Comparison of ENCODE assay signal across 17 cellular contexts in genomic region chr9:115341401-115341800, GRCh38.
DNase-seq lines count a peak whose midpoint lies in the region; ATAC-seq and TF ChIP-seq lines count a peak whose summit lies in the region.
"Had no signal": no experiment of that assay in that cellular context is flagged by ENCODE, and none has a peak within 500 bp of the region (broad histone marks: within the 10 kb centered on the region; RNA-seq: fewer than 3 reads in every experiment).

No MANE protein-coding gene starts in this region.

- H2AFZ ChIP-seq in smooth muscle cell (ENCODE audit: low read depth) = no peak overlapping the region

- no peak for ATAC-seq in activated CD8-positive, alpha-beta T cell treated with anti-CD3 and anti-CD28 coated beads for 36 hours
- ATAC-seq: Panc1 had no signal

- no peaks in the 10 kb centered on the region for H3K27me3 ChIP-seq in adipocyte (replicated peaks; ENCODE audit: control insufficient read depth, insufficient read depth, low read length)
- H3K27me3 ChIP-seq in vagina = no peaks in the 10 kb centered on the region
- no peaks in the 10 kb centered on the region for H3K27me3 ChIP-seq in mesendoderm (ENCODE audit: insufficient read depth, low read length, poor library complexity)
- H3K27me3 ChIP-seq in smooth muscle cell (ENCODE audit: low read depth) = no peaks in the 10 kb centered on the region
- H3K27me3 ChIP-seq: BLaER1 treated with 17β-estradiol and CSF1 and Interleukin-3, amounts not matched to agents 10 nM and 100 nM had no signal

- CTCF ChIA-PET in activated CD8-positive, alpha-beta T cell treated with anti-CD3 and anti-CD28 coated beads for 36 hours (lab: Charles Lee) = no interaction called here

- H3K27ac ChIP-seq in vagina (peak overlapping the region; percentile 46), mesendoderm (ENCODE audit: low read depth, low read length) (no peak overlapping the region), smooth muscle cell (ENCODE audit: low read depth) (no peak overlapping the region)
- H3K27ac ChIP-seq: BLaER1 treated with 17β-estradiol and CSF1 and Interleukin-3, amounts not matched to agents 10 nM and 100 nM had no signal

- no peaks in the 10 kb centered on the region for H3K79me2 ChIP-seq in mesendoderm (ENCODE audit: control insufficient read depth, insufficient read depth, low read length)
- H3K79me2 ChIP-seq in smooth muscle cell (ENCODE audit: low read depth) = no peaks in the 10 kb centered on the region

- H3K4me3 ChIP-seq in adipocyte (ENCODE audit: low read length) (no peak overlapping the region), fibroblast of the aortic adventitia (ENCODE audit: low read depth, low read length) (no peak overlapping the region), vagina (no peak overlapping the region), mesendoderm (ENCODE audit: low read length) (no peak overlapping the region), smooth muscle cell (no peak overlapping the region)
- H3K4me3 ChIP-seq: BLaER1 treated with 17β-estradiol and CSF1 and Interleukin-3, amounts not matched to agents 10 nM and 100 nM had no signal

- H3K36me3 ChIP-seq in adipocyte (ENCODE audit: control insufficient read depth, insufficient read depth, low read length, severe bottlenecking) (no peaks in the 10 kb centered on the region), vagina (no peaks in the 10 kb centered on the region), mesendoderm (ENCODE audit: control insufficient read depth, insufficient read depth, low read length) (no peaks in the 10 kb centered on the region), smooth muscle cell (ENCODE audit: low read depth) (no peaks in the 10 kb centered on the region)
- H3K36me3 ChIP-seq: BLaER1 treated with 17β-estradiol and CSF1 and Interleukin-3, amounts not matched to agents 10 nM and 100 nM had no signal

- H3K9me3 Mint-ChIP-seq in activated CD8-positive, alpha-beta T cell treated with anti-CD3 and anti-CD28 coated beads for 36 hours = no peaks in the 10 kb centered on the region

- no peak overlapping the region for H3K23ac ChIP-seq in mesendoderm (ENCODE audit: low read length)

- H3K56ac ChIP-seq in mesendoderm (ENCODE audit: low read length) = no peak overlapping the region

- H3K4me3 Mint-ChIP-seq in activated CD8-positive, alpha-beta T cell treated with anti-CD3 and anti-CD28 coated beads for 36 hours = no peak overlapping the region

- DNase-seq in adipocyte (ENCODE audit: low read depth) (peak; percentile 64), fibroblast of the aortic adventitia (ENCODE audit: low read depth) (peak; percentile 63), myocyte (ENCODE audit: low read depth) (peak; percentile 4), vagina (ENCODE audit: extremely low spot score in 2 of 2) (no peak), mesendoderm (no peak), smooth muscle cell (lab: John Stamatoyannopoulos, UW; ENCODE audit: unreplicated experiment) (no peak)
- DNase-seq in activated CD8-positive, alpha-beta T cell treated with anti-CD3 and anti-CD28 coated beads for 36 hours = no peak
- DNase-seq: DMS 273 treated with DMSO at 0.1 percent for 48 hours, H7, Karpas-422, NCI-H1105 treated with DMSO at 0.1 percent for 48 hours, NCI-H187, NCI-H446 treated with DMSO at 0.1 percent for 48 hours, NCI-H748 treated with DMSO at 0.1 percent for 48 hours, SHP77 treated with DMSO at 0.1 percent for 48 hours had no signal

- H2AK5ac ChIP-seq in mesendoderm (ENCODE audit: low read length) = no peak overlapping the region

- TF ChIP-seq POLR2A in vagina (IDR thresholded peaks at IDR 0.05) = no peak

- H3K4me2 ChIP-seq in mesendoderm (ENCODE audit: low read length) (no peak overlapping the region), smooth muscle cell (no peak overlapping the region)
- H3K4me2 ChIP-seq: BLaER1 treated with 17β-estradiol and CSF1 and Interleukin-3, amounts not matched to agents 10 nM and 100 nM had no signal

- no peak overlapping the region for H3K18ac ChIP-seq in mesendoderm (ENCODE audit: low read length)

- H4K20me1 ChIP-seq in smooth muscle cell (ENCODE audit: low read depth) = no peaks in the 10 kb centered on the region
- H4K20me1 ChIP-seq: BLaER1 treated with 17β-estradiol and CSF1 and Interleukin-3, amounts not matched to agents 10 nM and 100 nM had no signal

- H3K79me1 ChIP-seq in mesendoderm (ENCODE audit: low read length) = no peaks in the 10 kb centered on the region

- no peaks in the 10 kb centered on the region for H3F3A ChIP-seq in smooth muscle cell (ENCODE audit: low read depth)

- no peak overlapping the region for H4K5ac ChIP-seq in mesendoderm (ENCODE audit: low read length)

- no CpG with 5 or more reads among the region's 3 CpGs for WGBS in mesendoderm (ENCODE audit: extremely low coverage, insufficient coverage, low lambda C conversion rate)
- 83% methylated on average over 3 of the region's 3 CpGs for WGBS in smooth muscle cell (ENCODE audit: low lambda C conversion rate)

- H3K4me1 ChIP-seq in adipocyte (ENCODE audit: control insufficient read depth, insufficient read depth, low read length) (peaks cover 13% of the 10 kb centered on the region), vagina (peaks cover 14% of the 10 kb centered on the region), mesendoderm (ENCODE audit: control insufficient read depth, low read depth, low read length) (no peaks in the 10 kb centered on the region), smooth muscle cell (ENCODE audit: low read depth) (no peaks in the 10 kb centered on the region)
- H3K4me1 ChIP-seq: BLaER1 treated with 17β-estradiol and CSF1 and Interleukin-3, amounts not matched to agents 10 nM and 100 nM had no signal

- H4K8ac ChIP-seq in mesendoderm (ENCODE audit: low read depth, low read length) = no peak overlapping the region

- no peak overlapping the region for H2BK15ac ChIP-seq in mesendoderm (replicated peaks; ENCODE audit: low read depth)

- no peak overlapping the region for H3K27ac Mint-ChIP-seq in activated CD8-positive, alpha-beta T cell treated with anti-CD3 and anti-CD28 coated beads for 36 hours

- H3K9ac ChIP-seq in adipocyte (ENCODE audit: low read length) (peak overlapping the region; percentile 67), mesendoderm (ENCODE audit: low read length) (no peak overlapping the region), smooth muscle cell (ENCODE audit: low read depth) (no peak overlapping the region)
- H3K9ac ChIP-seq: BLaER1 treated with 17β-estradiol and CSF1 and Interleukin-3, amounts not matched to agents 10 nM and 100 nM had no signal

- TF ChIP-seq CTCF in fibroblast of the aortic adventitia (IDR thresholded peaks at IDR 0.05; ENCODE audit: insufficient read depth, low read length) (no peak), vagina (IDR thresholded peaks at IDR 0.05) (no peak), smooth muscle cell (IDR thresholded peaks at IDR 0.05; ENCODE audit: borderline replicate concordance, insufficient read depth, poor library complexity, severe bottlenecking) (no peak)
- TF ChIP-seq CTCF in activated CD8-positive, alpha-beta T cell treated with anti-CD3 and anti-CD28 coated beads for 36 hours (IDR thresholded peaks at IDR 0.05) = no peak

- H2BK120ac ChIP-seq in mesendoderm (ENCODE audit: low read depth, low read length) = no peak overlapping the region

- H3K36me3 Mint-ChIP-seq in activated CD8-positive, alpha-beta T cell treated with anti-CD3 and anti-CD28 coated beads for 36 hours (ENCODE audit: low read depth) = no peaks in the 10 kb centered on the region

- intact Hi-C loops in vagina (cut with DNase I) = no loop called here
- intact Hi-C loops in activated CD8-positive, alpha-beta T cell treated with anti-CD3 and anti-CD28 coated beads for 36 hours (cut with micrococcal nuclease) = no loop called here

- no peak overlapping the region for H3K4ac ChIP-seq in mesendoderm (ENCODE audit: low read depth, low read length)

- H3K4me1 Mint-ChIP-seq in activated CD8-positive, alpha-beta T cell treated with anti-CD3 and anti-CD28 coated beads for 36 hours (ENCODE audit: low read depth) = no peaks in the 10 kb centered on the region

- H2BK5ac ChIP-seq in mesendoderm (ENCODE audit: low read length) = no peak overlapping the region

- H3K27me3 Mint-ChIP-seq in activated CD8-positive, alpha-beta T cell treated with anti-CD3 and anti-CD28 coated beads for 36 hours = peaks cover 12% of the 10 kb centered on the region

- peaks cover 4% of the 10 kb centered on the region for H3K9me3 ChIP-seq in adipocyte (ENCODE audit: control insufficient read depth, low read length)
- H3K9me3 ChIP-seq in vagina = no peaks in the 10 kb centered on the region
- no peaks in the 10 kb centered on the region for H3K9me3 ChIP-seq in smooth muscle cell (replicated peaks; ENCODE audit: low read depth)
- H3K9me3 ChIP-seq: BLaER1 treated with 17β-estradiol and CSF1 and Interleukin-3, amounts not matched to agents 10 nM and 100 nM had no signal

- POLR2A ChIA-PET in activated CD8-positive, alpha-beta T cell treated with anti-CD3 and anti-CD28 coated beads for 36 hours (lab: Charles Lee) = no interaction called here

Comparison
In these comparisons a context has a peak if more than half of its experiments do, and no peak if none do; other contexts are left out.
1. DNase-seq: peak in adipocyte (single experiment), fibroblast of the aortic adventitia (single experiment) and myocyte (single experiment); none in vagina (0 of 2), activated CD8-positive, alpha-beta T cell treated with anti-CD3 and anti-CD28 coated beads for 36 hours (single experiment), mesendoderm (single experiment) and smooth muscle cell (single experiment).